9 cellular contexts compared by ENCODE assay signal in the genomic region with DNA sequence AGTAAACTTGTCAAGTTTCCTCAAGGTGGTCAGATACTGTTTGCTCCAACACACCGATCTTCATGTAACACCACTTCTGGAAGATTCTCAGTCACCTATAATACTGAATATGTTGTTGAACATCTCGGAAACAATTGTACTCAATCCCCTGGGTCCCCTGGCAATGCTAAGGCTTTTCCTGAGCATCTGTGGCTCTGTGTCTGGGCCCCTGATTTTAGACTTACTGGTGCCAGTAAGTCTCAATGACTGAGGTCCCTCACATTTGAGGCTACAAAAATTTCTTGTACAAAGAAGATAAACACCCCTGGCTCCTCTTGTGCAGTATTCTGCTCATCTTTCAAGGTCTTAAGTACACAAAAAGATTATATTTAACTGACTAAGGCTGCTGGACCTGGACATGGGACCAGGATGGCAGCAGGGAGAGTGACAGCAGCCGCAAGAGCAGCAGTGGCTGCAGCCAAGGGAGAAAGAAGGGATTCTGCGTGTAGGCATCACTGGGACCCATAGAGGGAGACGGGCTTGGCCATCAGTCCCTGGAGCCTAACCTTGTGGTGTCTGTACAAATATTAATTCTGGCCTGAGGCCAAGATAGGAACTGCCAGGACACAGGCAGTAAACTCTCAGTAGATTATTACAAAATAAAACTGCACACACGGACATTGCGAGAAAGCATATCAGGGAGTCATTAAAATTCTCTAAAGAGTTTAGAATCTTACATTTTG. TPM values are rescaled to one million over a fixed set of nuclear protein-coding genes. Genes with fewer than 3 reads are reported as not detected.
A peak's percentile ranks its signal among the peaks of the same experiment; 100 is the strongest.
DNase-seq lines count a peak whose midpoint lies in the region; ATAC-seq, FAIRE-seq and TF ChIP-seq lines count a peak whose summit lies in the region.
"Had no signal": no experiment of that assay in that cellular context is flagged by ENCODE, and none has a peak within 500 bp of the region (broad histone marks: within the 10 kb centered on the region; RNA-seq: fewer than 3 reads in every experiment).

No MANE protein-coding gene starts in this region.

- H3K4me3 ChIP-seq in A673 (ENCODE audit: low read depth, low read length, poor library complexity, severe bottlenecking) (no peak overlapping the region), HEK293 (ENCODE audit: low read depth, low read length) (no peak overlapping the region), fibroblast of villous mesenchyme (ENCODE audit: low read depth, low read length) (no peak overlapping the region), transverse colon (no peak overlapping the region)

- no peak for TF ChIP-seq EP300 in transverse colon (IDR thresholded peaks at IDR 0.05; ENCODE audit: low read depth)

- H3K27ac ChIP-seq in A673 (ENCODE audit: low read depth, low read length, poor library complexity, severe bottlenecking) (no peak overlapping the region), HEK293 (ENCODE audit: extremely low read depth, low read depth, low read length) (no peak overlapping the region), transverse colon (no peak overlapping the region)

- H3K9me3 ChIP-seq in A673 (ENCODE audit: low read depth, low read length, poor library complexity, severe bottlenecking), result no peaks in the 10 kb centered on the region
- no peaks in the 10 kb centered on the region for H3K9me3 ChIP-seq in HEK293 (ENCODE audit: control insufficient read depth, insufficient read depth, low read depth, low read length)
- no peaks in the 10 kb centered on the region for H3K9me3 ChIP-seq in transverse colon

- CTCF ChIA-PET in A673 (lab: Charles Lee), result no interaction called here
- CTCF ChIA-PET in HEK293 (lab: Yijun Ruan, JAX), result interaction anchor here (0.6 to 1.2 kb wide), 4 partner anchors 50 to 389 kb away, joined by 3 to 5 read pairs (median 3); no protein-coding TSS in a partner anchor

- TF ChIP-seq POLR2A in transverse colon (IDR thresholded peaks at IDR 0.05), result no peak

- TF ChIP-seq CTCF in A673 (conservative IDR thresholded peaks at IDR 0.05; ENCODE audit: low read depth, low read length) (no peak), HEK293 (tag by site-specific recombination; IDR thresholded peaks at IDR 0.05) (peak; percentile 47), fibroblast of villous mesenchyme (IDR thresholded peaks at IDR 0.05; ENCODE audit: insufficient read depth, low read depth, low read length) (peak; percentile 7), transverse colon (IDR thresholded peaks at IDR 0.05) (no peak)

- H3K4me1 ChIP-seq in A673 (ENCODE audit: insufficient read depth, low read length, poor library complexity, severe bottlenecking), result no peaks in the 10 kb centered on the region
- peaks cover 9% of the 10 kb centered on the region; the same call in 1 of the 2 replicates for H3K4me1 ChIP-seq in HEK293 (ENCODE audit: control insufficient read depth, insufficient read depth, low read length)
- H3K4me1 ChIP-seq in transverse colon, result peaks cover 0 to 7% (median 0%) of the 10 kb centered on the region in 4 donors

- no peak for FAIRE-seq in GM19239 (lab: Jason Lieb, UNC)

- H3K27me3 ChIP-seq in A673 (replicated peaks; ENCODE audit: insufficient read depth, low read depth, low read length, poor library complexity), result no peaks in the 10 kb centered on the region
- H3K27me3 ChIP-seq in transverse colon, result no peaks in the 10 kb centered on the region

- 62 to 69% methylated on average over 5 to 7 of the region's 7 CpGs for WGBS in transverse colon (ENCODE audit: low coverage in 1 of 2), 2 donors

- DNase-seq in A673 (ENCODE audit: low spot score) (peak; percentile 3), NCI-H82 (lab: John Stamatoyannopoulos, UW) (peak; percentile 89), fibroblast of villous mesenchyme (ENCODE audit: low read depth) (peak; percentile 12), transverse colon (no peak), GM19239 (ENCODE audit: insufficient read length, low spot score) (no peak), NOMO-1 (lab: John Stamatoyannopoulos, UW; ENCODE audit: unreplicated experiment in 2 of 2) (no peak)
- DNase-seq: Karpas-422 had no signal

- no peak for ATAC-seq in HG02798 (IDR thresholded peaks at IDR 0.05; ENCODE audit: poor library complexity, unreplicated experiment)

- in situ Hi-C loops in transverse colon (cut with MboI; ENCODE audit: low pct_ligation_motif_present in 1 of 4, low pct_unique_long_range_greater_than_20kb in 1 of 4, low sequenced_read_pairs in 3 of 4), result no loop called here

- intact Hi-C loops in A673 (cut with micrococcal nuclease; ENCODE audit: unreplicated experiment), result no loop called here
- intact Hi-C loops in transverse colon (cut with DNase I; ENCODE audit: low total_unique reads), result no loop called here

- POLR2A ChIA-PET in A673 (lab: Charles Lee; ENCODE audit: low non-redundant PET) (no interaction called here), HEK293 (lab: Yijun Ruan, JAX) (no interaction called here)

- no TSS peak for BruUV-seq in A673 (replicated peaks; lab: Mats Ljungman, UMichigan)

- no peaks in the 10 kb centered on the region for H3K36me3 ChIP-seq in A673 (ENCODE audit: insufficient read depth, low read length, poor library complexity, severe bottlenecking)
- no peaks in the 10 kb centered on the region for H3K36me3 ChIP-seq in HEK293 (ENCODE audit: control insufficient read depth in 2 of 2, insufficient read depth in 1 of 2, low read length in 2 of 2)
- H3K36me3 ChIP-seq in transverse colon, result no peaks in the 10 kb centered on the region

TF ChIP-seq in HEK293, 187 proteins besides CTCF, POLR2A, EP300 and RAD21 (continues in another document):
- TF ChIP-seq ZNF266 (tag by site-specific recombination; IDR thresholded peaks at IDR 0.05; ENCODE audit: low read depth) (no peak), YY2 (tag by site-specific recombination; IDR thresholded peaks at IDR 0.05) (no peak), ZNF654 (tag by site-specific recombination; IDR thresholded peaks at IDR 0.05; ENCODE audit: low read depth) (no peak), OVOL3 (tag by site-specific recombination; IDR thresholded peaks at IDR 0.05) (no peak), ZSCAN30 (tag by site-specific recombination; IDR thresholded peaks at IDR 0.05) (peak; percentile 94), KLF10 (tag by site-specific recombination; IDR thresholded peaks at IDR 0.05) (0 out of 2 replicates have a peak, but pooled peaks have one; percentile 26), KLF1 (tag by site-specific recombination; IDR thresholded peaks at IDR 0.05) (no peak), ZNF626 (tag by site-specific recombination; IDR thresholded peaks at IDR 0.05) (no peak), HOXC10 (CRISPR knock-in tag; IDR thresholded peaks at IDR 0.05) (no peak), ZNF548 (tag by site-specific recombination; IDR thresholded peaks at IDR 0.05) (no peak), MZF1 (tag by site-specific recombination; IDR thresholded peaks at IDR 0.05; ENCODE audit: borderline replicate concordance) (peak; percentile 76; the same call in 1 of the 2 replicates), ZNF366 (tag by site-specific recombination; conservative IDR thresholded peaks at IDR 0.05) (0 out of 2 replicates have a peak, but pooled peaks have one; percentile 38), ZNF132 (tag by site-specific recombination; IDR thresholded peaks at IDR 0.05; ENCODE audit: borderline replicate concordance) (no peak), GLIS2 (tag by site-specific recombination; IDR thresholded peaks at IDR 0.05) (no peak), SP7 (tag by site-specific recombination; IDR thresholded peaks at IDR 0.05) (no peak), ZNF157 (tag by site-specific recombination; IDR thresholded peaks at IDR 0.05) (no peak), ZNF571 (tag by site-specific recombination; IDR thresholded peaks at IDR 0.05) (no peak), BCL11B (tag by site-specific recombination; IDR thresholded peaks at IDR 0.05; ENCODE audit: low read depth) (no peak), ZNF24 (tag by site-specific recombination; IDR thresholded peaks at IDR 0.05) (no peak)
- TF ChIP-seq, protein P1, sequence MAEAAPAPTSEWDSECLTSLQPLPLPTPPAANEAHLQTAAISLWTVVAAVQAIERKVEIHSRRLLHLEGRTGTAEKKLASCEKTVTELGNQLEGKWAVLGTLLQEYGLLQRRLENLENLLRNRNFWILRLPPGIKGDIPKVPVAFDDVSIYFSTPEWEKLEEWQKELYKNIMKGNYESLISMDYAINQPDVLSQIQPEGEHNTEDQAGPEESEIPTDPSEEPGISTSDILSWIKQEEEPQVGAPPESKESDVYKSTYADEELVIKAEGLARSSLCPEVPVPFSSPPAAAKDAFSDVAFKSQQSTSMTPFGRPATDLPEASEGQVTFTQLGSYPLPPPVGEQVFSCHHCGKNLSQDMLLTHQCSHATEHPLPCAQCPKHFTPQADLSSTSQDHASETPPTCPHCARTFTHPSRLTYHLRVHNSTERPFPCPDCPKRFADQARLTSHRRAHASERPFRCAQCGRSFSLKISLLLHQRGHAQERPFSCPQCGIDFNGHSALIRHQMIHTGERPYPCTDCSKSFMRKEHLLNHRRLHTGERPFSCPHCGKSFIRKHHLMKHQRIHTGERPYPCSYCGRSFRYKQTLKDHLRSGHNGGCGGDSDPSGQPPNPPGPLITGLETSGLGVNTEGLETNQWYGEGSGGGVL (tag by site-specific recombination; IDR thresholded peaks at IDR 0.05), result no peak; the same call in 1 of the 2 replicates
- TF ChIP-seq, protein P2, sequence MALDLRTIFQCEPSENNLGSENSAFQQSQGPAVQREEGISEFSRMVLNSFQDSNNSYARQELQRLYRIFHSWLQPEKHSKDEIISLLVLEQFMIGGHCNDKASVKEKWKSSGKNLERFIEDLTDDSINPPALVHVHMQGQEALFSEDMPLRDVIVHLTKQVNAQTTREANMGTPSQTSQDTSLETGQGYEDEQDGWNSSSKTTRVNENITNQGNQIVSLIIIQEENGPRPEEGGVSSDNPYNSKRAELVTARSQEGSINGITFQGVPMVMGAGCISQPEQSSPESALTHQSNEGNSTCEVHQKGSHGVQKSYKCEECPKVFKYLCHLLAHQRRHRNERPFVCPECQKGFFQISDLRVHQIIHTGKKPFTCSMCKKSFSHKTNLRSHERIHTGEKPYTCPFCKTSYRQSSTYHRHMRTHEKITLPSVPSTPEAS (tag by site-specific recombination; IDR thresholded peaks at IDR 0.05), result peak; percentile 37; the same call in 1 of the 2 replicates
- TF ChIP-seq, protein P3, sequence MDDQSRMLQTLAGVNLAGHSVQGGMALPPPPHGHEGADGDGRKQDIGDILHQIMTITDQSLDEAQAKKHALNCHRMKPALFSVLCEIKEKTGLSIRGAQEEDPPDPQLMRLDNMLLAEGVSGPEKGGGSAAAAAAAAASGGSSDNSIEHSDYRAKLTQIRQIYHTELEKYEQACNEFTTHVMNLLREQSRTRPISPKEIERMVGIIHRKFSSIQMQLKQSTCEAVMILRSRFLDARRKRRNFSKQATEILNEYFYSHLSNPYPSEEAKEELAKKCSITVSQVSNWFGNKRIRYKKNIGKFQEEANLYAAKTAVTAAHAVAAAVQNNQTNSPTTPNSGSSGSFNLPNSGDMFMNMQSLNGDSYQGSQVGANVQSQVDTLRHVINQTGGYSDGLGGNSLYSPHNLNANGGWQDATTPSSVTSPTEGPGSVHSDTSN (CRISPR knock-in tag; IDR thresholded peaks at IDR 0.05), result no peak

RNA-seq across cellular contexts. Expression of a gene that starts 49.0 kb away (rescaled TPM):
- total RNA-seq in A673 (2021), result 175 and 201 TPM in 2 replicates
- 225 and 412 TPM in 2 replicates for total RNA-seq in fibroblast of villous mesenchyme
- 100 to 1,000 TPM in 2 of 4 donors, 10 to 100 TPM in 2; 30.3 to 391 (median 102) TPM for total RNA-seq in transverse colon

Comparison
In these comparisons a context has a peak if more than half of its experiments do, and no peak if none do; other contexts are left out.
1. DNase-seq: peak in A673 (single experiment), NCI-H82 (single experiment) and fibroblast of villous mesenchyme (single experiment); none in transverse colon (single experiment), GM19239 (single experiment) and NOMO-1 (0 of 2).
2. CTCF ChIP-seq: peak in HEK293 (single experiment) and fibroblast of villous mesenchyme (single experiment); none in A673 (single experiment) and transverse colon (0 of 5).